In the genomic region with DNA sequence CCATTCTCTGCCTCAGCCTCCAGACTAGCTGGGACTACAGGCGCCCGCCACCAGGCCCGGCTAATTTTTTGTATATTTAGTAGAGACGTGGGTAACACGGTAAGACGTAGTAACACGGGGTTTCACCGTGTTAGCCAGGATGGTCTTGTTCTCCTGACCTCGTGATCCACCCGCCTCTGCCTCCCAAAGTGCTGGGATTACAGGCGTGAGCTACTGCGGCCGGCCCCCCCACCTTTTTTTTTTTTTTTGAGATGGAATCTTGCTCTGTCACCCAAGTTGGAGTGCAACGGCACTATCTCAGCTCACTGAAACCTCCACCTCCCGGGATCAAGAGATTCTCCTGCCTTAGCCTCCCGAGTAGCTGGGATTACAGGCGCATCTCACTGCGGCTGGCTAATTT, we compare ENCODE assay signal across 10 cellular contexts. TPM values are rescaled to one million over a fixed set of nuclear protein-coding genes. Genes with fewer than 3 reads are reported as not detected.
"Had no signal": no experiment of that assay in that cellular context is flagged by ENCODE, and none has a peak within 500 bp of the region (broad histone marks: within the 10 kb centered on the region; RNA-seq: fewer than 3 reads in every experiment).

No MANE protein-coding gene starts in this region.

RNA-seq across cellular contexts. Expression of gene CBLC, which starts 5.5 kb away (rescaled TPM):
- total RNA-seq: activated CD4-positive, alpha-beta memory T cell treated with anti-CD3 and anti-CD28 coated beads, Interleukin-2, amount 10 ng/mL, durations not matched to agents 7 days and 5 days; activated CD4-positive, alpha-beta T cell treated with anti-CD3 and anti-CD28 coated beads for 36 hours; activated CD4-positive, alpha-beta T cell treated with anti-CD3 and anti-CD28 coated beads, Interleukin-2, amount 10 ng/mL, durations not matched to agents 7 days and 5 days; activated CD8-positive, alpha-beta memory T cell treated with anti-CD3 and anti-CD28 coated beads, Interleukin-2, amount 10 ng/mL, durations not matched to agents 7 days and 5 days; activated CD8-positive, alpha-beta T cell treated with anti-CD3 and anti-CD28 coated beads, Interleukin-2, amount 10 ng/mL, durations not matched to agents 7 days and 5 days; activated naive CD8-positive, alpha-beta T cell treated with anti-CD3 and anti-CD28 coated beads, Interleukin-2, amount 10 ng/mL, durations not matched to agents 7 days and 5 days; activated T-helper 2 cell treated with anti-CD3 and anti-CD28 coated beads, Interferon-gamma antibody, Interleukin-2, Interleukin-4, amounts not matched to agents 10 μg/mL and 5 μg/mL and 100 μg/mL, durations not matched to agents 14 hours and 24 hours and 36 hours; ascending aorta; cardiac muscle cell; chondrocyte had no signal

RNA-seq across cellular contexts. Expression of gene BCAM, which starts 36.8 kb away (rescaled TPM):
- total RNA-seq: activated CD4-positive, alpha-beta memory T cell treated with anti-CD3 and anti-CD28 coated beads, Interleukin-2, amount 10 ng/mL, durations not matched to agents 7 days and 5 days; activated CD4-positive, alpha-beta T cell treated with anti-CD3 and anti-CD28 coated beads for 36 hours; activated CD4-positive, alpha-beta T cell treated with anti-CD3 and anti-CD28 coated beads, Interleukin-2, amount 10 ng/mL, durations not matched to agents 7 days and 5 days; activated CD8-positive, alpha-beta memory T cell treated with anti-CD3 and anti-CD28 coated beads, Interleukin-2, amount 10 ng/mL, durations not matched to agents 7 days and 5 days; activated CD8-positive, alpha-beta T cell treated with anti-CD3 and anti-CD28 coated beads, Interleukin-2, amount 10 ng/mL, durations not matched to agents 7 days and 5 days; activated naive CD8-positive, alpha-beta T cell treated with anti-CD3 and anti-CD28 coated beads, Interleukin-2, amount 10 ng/mL, durations not matched to agents 7 days and 5 days; activated T-helper 2 cell treated with anti-CD3 and anti-CD28 coated beads, Interferon-gamma antibody, Interleukin-2, Interleukin-4, amounts not matched to agents 10 μg/mL and 5 μg/mL and 100 μg/mL, durations not matched to agents 14 hours and 24 hours and 36 hours had no signal
